8 cellular contexts compared by ENCODE assay signal in genomic region chr16:728890-729744, GRCh38. TPM values are rescaled to one million over a fixed set of nuclear protein-coding genes. Genes with fewer than 3 reads are reported as not detected.
DNase-seq lines count a peak whose midpoint lies in the region; ATAC-seq, FAIRE-seq and TF ChIP-seq lines count a peak whose summit lies in the region.
"Had no signal": no experiment of that assay in that cellular context is flagged by ENCODE, and none has a peak within 500 bp of the region (broad histone marks: within the 10 kb centered on the region; RNA-seq: fewer than 3 reads in every experiment).

No MANE protein-coding gene starts in this region.

- H3K4me3 Mint-ChIP-seq in stimulated activated memory B cell treated with anti-CD40 and anti-IgM and Interleukin-4, amounts not matched to agents 10 μg/mL and 1 μg/mL and 100 μg/mL, for 72 hours: peak overlapping the region; percentile 72

- peak overlapping the region; percentile 56 to 66 (median 58) for H3K4me3 ChIP-seq in esophagus muscularis mucosa

- TF ChIP-seq POLR2A in GM18951 (IDR thresholded peaks at IDR 0.05; ENCODE audit: extremely low read depth, insufficient read depth, insufficient read length) (peak; percentile 16), esophagus muscularis mucosa (IDR thresholded peaks at IDR 0.05; ENCODE audit: low read depth) (no peak), GM12891 (IDR thresholded peaks at IDR 0.05; ENCODE audit: low read depth, low read length) (no peak)

- peaks cover 6% of the 10 kb centered on the region for H3K36me3 Mint-ChIP-seq in stimulated activated memory B cell treated with anti-CD40 and anti-IgM and Interleukin-4, amounts not matched to agents 10 μg/mL and 1 μg/mL and 100 μg/mL, for 72 hours

- no peaks in the 10 kb centered on the region for H3K27me3 Mint-ChIP-seq in stimulated activated memory B cell treated with anti-CD40 and anti-IgM and Interleukin-4, amounts not matched to agents 10 μg/mL and 1 μg/mL and 100 μg/mL, for 72 hours

- H3K9me3 Mint-ChIP-seq in stimulated activated memory B cell treated with anti-CD40 and anti-IgM and Interleukin-4, amounts not matched to agents 10 μg/mL and 1 μg/mL and 100 μg/mL, for 72 hours: no peaks in the 10 kb centered on the region

- no peak overlapping the region for H3K27ac ChIP-seq in esophagus muscularis mucosa (replicated peaks in 1 of 4)

- DNase-seq in RKO (ENCODE audit: low spot score): peak; percentile 75
- DNase-seq in esophagus muscularis mucosa (ENCODE audit: extremely low spot score): no peak
- no peak for DNase-seq in GM12891 (ENCODE audit: insufficient read length, low spot score)
- DNase-seq in activated gamma-delta T cell (lab: John Stamatoyannopoulos, UW): no peak

- H3K4me1 Mint-ChIP-seq in stimulated activated memory B cell treated with anti-CD40 and anti-IgM and Interleukin-4, amounts not matched to agents 10 μg/mL and 1 μg/mL and 100 μg/mL, for 72 hours: peaks cover 18% of the 10 kb centered on the region

- H3K36me3 ChIP-seq in esophagus muscularis mucosa: peaks cover 16 to 45% (median 41%) of the 10 kb centered on the region in 4 donors

- no peak for ATAC-seq in stimulated activated memory B cell treated with anti-CD40 and anti-IgM and Interleukin-4, amounts not matched to agents 10 μg/mL and 1 μg/mL and 100 μg/mL, for 72 hours
- no peak for ATAC-seq in GM18520 (IDR thresholded peaks at IDR 0.05; ENCODE audit: unreplicated experiment)

- H3K27me3 ChIP-seq in esophagus muscularis mucosa: peaks cover 0 to 52% (median 24%) of the 10 kb centered on the region in 4 donors

- 95% methylated on average over 4 of the region's 55 CpGs for WGBS in esophagus muscularis mucosa

- TF ChIP-seq CTCF in esophagus muscularis mucosa (IDR thresholded peaks at IDR 0.05): no peak

- peaks cover 26 to 35% (median 32%) of the 10 kb centered on the region in 4 donors for H3K4me1 ChIP-seq in esophagus muscularis mucosa

- FAIRE-seq in GM12891 (lab: Jason Lieb, UNC): no peak
- FAIRE-seq: TTC549 had no signal

- no peak overlapping the region for H3K27ac Mint-ChIP-seq in stimulated activated memory B cell treated with anti-CD40 and anti-IgM and Interleukin-4, amounts not matched to agents 10 μg/mL and 1 μg/mL and 100 μg/mL, for 72 hours

- no peaks in the 10 kb centered on the region for H3K9me3 ChIP-seq in esophagus muscularis mucosa

- in situ Hi-C loops in GM18951 (cut with MboI; ENCODE audit: low sequenced_read_pairs, unreplicated experiment): no loop called here

- intact Hi-C loops in esophagus muscularis mucosa (cut with DNase I): no loop called here

- TF ChIP-seq EP300 in esophagus muscularis mucosa (IDR thresholded peaks at IDR 0.05): no peak

TF ChIP-seq in GM12891, 5 proteins besides CTCF, POLR2A, EP300 and RAD21:
- no peak for TF ChIP-seq SPI1 (IDR thresholded peaks at IDR 0.05; ENCODE audit: low read depth, low read length)
- no peak for TF ChIP-seq TAF1 (IDR thresholded peaks at IDR 0.05; ENCODE audit: low read depth, low read length)
- no peak for TF ChIP-seq POLR2AphosphoS5 (IDR thresholded peaks at IDR 0.05; ENCODE audit: low read depth, low read length)
- TF ChIP-seq PAX5 (IDR thresholded peaks at IDR 0.05; ENCODE audit: insufficient read depth, low read length, severe bottlenecking): no peak
- TF ChIP-seq POU2F2 (IDR thresholded peaks at IDR 0.05; ENCODE audit: low read depth, low read length): no peak

RNA-seq across cellular contexts. Expression of gene HAGHL, which starts 2.2 kb away (rescaled TPM):
- 1 to 10 TPM; 1.7 to 5.6 (median 4.5) TPM for total RNA-seq in esophagus muscularis mucosa
- 9.3 TPM for polyA plus RNA-seq in GM12891 (2012; ENCODE audit: low read depth, missing spikeins)

RNA-seq across cellular contexts. Expression of gene CCDC78, which starts 2.9 kb away (rescaled TPM):
- 1 to 10 TPM in 1 of 4 donors, under 1 TPM in 3; 0.33 to 2.5 (median 0.61) TPM for total RNA-seq in esophagus muscularis mucosa
- polyA plus RNA-seq in GM12891 (2012; ENCODE audit: low read depth, missing spikeins): 5.3 TPM

RNA-seq across cellular contexts. Expression of gene ANTKMT, which starts 8.2 kb away (rescaled TPM):
- 10 to 100 TPM; 26.5 to 48.6 (median 40.3) TPM for total RNA-seq in esophagus muscularis mucosa
- 14.0 TPM for polyA plus RNA-seq in GM12891 (2012; ENCODE audit: low read depth, missing spikeins)

RNA-seq across cellular contexts. Expression of gene CIAO3, which starts 11.7 kb away (rescaled TPM):
- 10 to 100 TPM; 19.4 to 33.3 (median 30.2) TPM for total RNA-seq in esophagus muscularis mucosa
- polyA plus RNA-seq in GM12891 (2012; ENCODE audit: low read depth, missing spikeins): 16.2 TPM

RNA-seq across cellular contexts. Expression of gene METRN, which starts 14.2 kb away (rescaled TPM):
- 100 to 1,000 TPM in 1 of 4 donors, 10 to 100 TPM in 3; 56.5 to 143 (median 78.0) TPM for total RNA-seq in esophagus muscularis mucosa
- polyA plus RNA-seq in GM12891 (2012; ENCODE audit: low read depth, missing spikeins): 0.98 TPM
